19 cellular contexts compared by ENCODE assay signal in genomic region chr13:113383089-113383488, GRCh38. TPM values are rescaled to one million over a fixed set of nuclear protein-coding genes. Genes with fewer than 3 reads are reported as not detected.
A peak's percentile ranks its signal among the peaks of the same experiment; 100 is the strongest.
DNase-seq lines count a peak whose midpoint lies in the region; ATAC-seq and TF ChIP-seq lines count a peak whose summit lies in the region.
"Had no signal": no experiment of that assay in that cellular context is flagged by ENCODE, and none has a peak within 500 bp of the region (broad histone marks: within the 10 kb centered on the region; RNA-seq: fewer than 3 reads in every experiment).

No MANE protein-coding gene starts in this region.

- DNase-seq in NCI-H146 treated with DMSO at 0.1 percent for 48 hours (lab: John Stamatoyannopoulos, UW; ENCODE audit: unreplicated experiment), result peak; percentile 29
- no peak for DNase-seq in NCI-H146 (lab: John Stamatoyannopoulos, UW)
- DNase-seq in activated effector memory CD4-positive, alpha-beta T cell treated with anti-CD3 and anti-CD28 coated beads, Interleukin-2, amount 50 U/mL, for 16 hours, result peak; percentile 12
- DNase-seq in activated effector memory CD4-positive, alpha-beta T cell treated with Interleukin-2 at 50 U/mL for 16 hours, result no peak
- peak; percentile 2 for DNase-seq in sigmoid colon
- no peak for DNase-seq in esophagus squamous epithelium (lab: John Stamatoyannopoulos, UW)
- DNase-seq: CD4-positive, alpha-beta T cell; CD8-positive, alpha-beta memory T cell; DMS 273 treated with DMSO at 0.1 percent for 48 hours; DMS79; GF-D8; GOT3 had no signal

- POLR2A ChIA-PET in HEK293 (lab: Yijun Ruan, JAX), result no interaction called here

- H3K27me3 ChIP-seq in sigmoid colon, result peaks cover 0 to 6% (median 0%) of the 10 kb centered on the region in 3 donors
- H3K27me3 ChIP-seq in esophagus squamous epithelium, result peaks cover 0 to 18% (median 0%) of the 10 kb centered on the region in 4 donors
- H3K27me3 ChIP-seq: BLaER1 had no signal

- no peak for TF ChIP-seq POLR2A in sigmoid colon (IDR thresholded peaks at IDR 0.05)
- no peak for TF ChIP-seq POLR2A in esophagus squamous epithelium (IDR thresholded peaks at IDR 0.05)

- TF ChIP-seq CTCF in HEK293 (tag by site-specific recombination; IDR thresholded peaks at IDR 0.05), result no peak
- TF ChIP-seq CTCF in sigmoid colon (IDR thresholded peaks at IDR 0.05), result no peak
- TF ChIP-seq CTCF in esophagus squamous epithelium (IDR thresholded peaks at IDR 0.05), result no peak

- intact Hi-C loops in sigmoid colon (cut with DNase I), result no loop called here
- intact Hi-C loops in esophagus squamous epithelium (cut with DNase I), result no loop called here

- no peak for TF ChIP-seq EP300 in sigmoid colon (IDR thresholded peaks at IDR 0.05)

- CTCF ChIA-PET in HEK293 (lab: Yijun Ruan, JAX), result interaction anchor here (0.6 kb wide), 1 partner anchor 793 kb away, joined by 3 read pairs; no protein-coding TSS in a partner anchor

- no peak overlapping the region for H3K4me3 ChIP-seq in HEK293 (ENCODE audit: low read depth, low read length)
- H3K4me3 ChIP-seq in sigmoid colon, result no peak overlapping the region
- no peak overlapping the region for H3K4me3 ChIP-seq in esophagus squamous epithelium
- H3K4me3 ChIP-seq: BLaER1, HAP-1 had no signal

- ATAC-seq in GM19452 (IDR thresholded peaks at IDR 0.05; ENCODE audit: unreplicated experiment), result no peak

- H3K27ac ChIP-seq in HEK293 (ENCODE audit: extremely low read depth, low read depth, low read length) (no peak overlapping the region), sigmoid colon (no peak overlapping the region), esophagus squamous epithelium (no peak overlapping the region)
- H3K27ac ChIP-seq: 22Rv1, BLaER1 had no signal

- 0 out of 2 replicates have a peak, but pooled peaks cover 3% of the 10 kb centered on the region for H3K4me1 ChIP-seq in HEK293 (ENCODE audit: control insufficient read depth, insufficient read depth, low read length)
- H3K4me1 ChIP-seq in sigmoid colon, result no peaks in the 10 kb centered on the region
- no peaks in the 10 kb centered on the region for H3K4me1 ChIP-seq in esophagus squamous epithelium
- H3K4me1 ChIP-seq: BLaER1, HAP-1 had no signal

- H3K9me3 ChIP-seq in HEK293 (ENCODE audit: control insufficient read depth, insufficient read depth, low read depth, low read length) (no peaks in the 10 kb centered on the region), sigmoid colon (peaks cover 0 to 9% (median 0%) of the 10 kb centered on the region in 4 donors), esophagus squamous epithelium (peaks cover 0 to 5% (median 0%) of the 10 kb centered on the region in 3 donors)

- WGBS in sigmoid colon, 2 donors, result 79 to 87% methylated on average over 9 of the region's 9 CpGs
- 92 to 94% methylated on average over 9 of the region's 9 CpGs for WGBS in esophagus squamous epithelium, 2 donors

- H3K36me3 ChIP-seq in HEK293 (ENCODE audit: control insufficient read depth in 2 of 2, insufficient read depth in 1 of 2, low read length in 2 of 2) (no peaks in the 10 kb centered on the region), sigmoid colon (no peaks in the 10 kb centered on the region), esophagus squamous epithelium (no peaks in the 10 kb centered on the region)
- H3K36me3 ChIP-seq: HAP-1 had no signal

TF ChIP-seq in HEK293, 187 proteins besides CTCF, POLR2A, EP300 and RAD21 (continues in another document):
- TF ChIP-seq ZNF148 (tag by site-specific recombination; IDR thresholded peaks at IDR 0.05; ENCODE audit: borderline replicate concordance) (no peak), SP7 (tag by site-specific recombination; IDR thresholded peaks at IDR 0.05) (peak; percentile 90), MZF1 (tag by site-specific recombination; IDR thresholded peaks at IDR 0.05; ENCODE audit: borderline replicate concordance) (0 out of 2 replicates have a peak, but pooled peaks have one; percentile 32), TSHZ1 (tag by site-specific recombination; IDR thresholded peaks at IDR 0.05; ENCODE audit: borderline replicate concordance) (peak; percentile 66), ZNF843 (tag by site-specific recombination; IDR thresholded peaks at IDR 0.05) (peak; percentile 93), ZFP41 (tag by site-specific recombination; IDR thresholded peaks at IDR 0.05; ENCODE audit: borderline replicate concordance) (no peak), ZNF138 (tag by site-specific recombination; IDR thresholded peaks at IDR 0.05; ENCODE audit: borderline replicate concordance) (no peak), TCF7L2 (IDR thresholded peaks at IDR 0.05; ENCODE audit: borderline replicate concordance, low read depth, low read length) (no peak), BCL11A (tag by site-specific recombination; IDR thresholded peaks at IDR 0.05; ENCODE audit: low read depth) (peak; percentile 29; the same call in 1 of the 2 replicates), ZBTB1 (tag by site-specific recombination; IDR thresholded peaks at IDR 0.05) (no peak), ZNF391 (tag by site-specific recombination; IDR thresholded peaks at IDR 0.05; ENCODE audit: borderline replicate concordance, low read depth) (no peak; the same call in 1 of the 2 replicates), EGR2 (tag by site-specific recombination; IDR thresholded peaks at IDR 0.05; ENCODE audit: low read depth) (no peak), ZNF292 (tag by site-specific recombination; IDR thresholded peaks at IDR 0.05; ENCODE audit: borderline replicate concordance, low read depth) (no peak), PRDM6 (tag by site-specific recombination; IDR thresholded peaks at IDR 0.05) (peak; percentile 97), ZNF610 (tag by site-specific recombination; IDR thresholded peaks at IDR 0.05; ENCODE audit: borderline replicate concordance) (peak; percentile 75; the same call in 1 of the 2 replicates), ZSCAN16 (tag by site-specific recombination; IDR thresholded peaks at IDR 0.05) (no peak), ZNF791 (tag by site-specific recombination; IDR thresholded peaks at IDR 0.05) (no peak), ZNF202 (tag by site-specific recombination; IDR thresholded peaks at IDR 0.05; ENCODE audit: borderline replicate concordance) (no peak), ZNF664 (tag by site-specific recombination; IDR thresholded peaks at IDR 0.05) (0 out of 2 replicates have a peak, but pooled peaks have one; percentile 27), ZNF777 (tag by site-specific recombination; IDR thresholded peaks at IDR 0.05; ENCODE audit: borderline replicate concordance) (no peak)

RNA-seq across cellular contexts. Expression of gene GRTP1, which starts 19.2 kb away (rescaled TPM):
- total RNA-seq in sigmoid colon, result 1 to 10 TPM; 6.7 to 9.9 (median 8.3) TPM
- 10 to 100 TPM; 29.3 to 52.5 (median 39.6) TPM for polyA plus RNA-seq in sigmoid colon
- total RNA-seq in esophagus squamous epithelium, result 10 to 100 TPM; 14.7 to 18.5 (median 15.7) TPM
- total RNA-seq: B cell; CD8-positive, alpha-beta memory T cell had no signal
- polyA plus RNA-seq: CD14-positive monocyte; CD8-positive, alpha-beta memory T cell had no signal

Comparison
In these comparisons a context has a peak if more than half of its experiments do, and no peak if none do; other contexts are left out.
1. DNase-seq: peak in NCI-H146 treated with DMSO at 0.1 percent for 48 hours (single experiment), activated effector memory CD4-positive, alpha-beta T cell treated with anti-CD3 and anti-CD28 coated beads, Interleukin-2, amount 50 U/mL, for 16 hours (single experiment) and sigmoid colon (single experiment); none in NCI-H146 (single experiment), activated effector memory CD4-positive, alpha-beta T cell treated with Interleukin-2 at 50 U/mL for 16 hours (single experiment) and esophagus squamous epithelium (single experiment).